Comparison of ENCODE assay signal across 8 cellular contexts in the genomic region with DNA sequence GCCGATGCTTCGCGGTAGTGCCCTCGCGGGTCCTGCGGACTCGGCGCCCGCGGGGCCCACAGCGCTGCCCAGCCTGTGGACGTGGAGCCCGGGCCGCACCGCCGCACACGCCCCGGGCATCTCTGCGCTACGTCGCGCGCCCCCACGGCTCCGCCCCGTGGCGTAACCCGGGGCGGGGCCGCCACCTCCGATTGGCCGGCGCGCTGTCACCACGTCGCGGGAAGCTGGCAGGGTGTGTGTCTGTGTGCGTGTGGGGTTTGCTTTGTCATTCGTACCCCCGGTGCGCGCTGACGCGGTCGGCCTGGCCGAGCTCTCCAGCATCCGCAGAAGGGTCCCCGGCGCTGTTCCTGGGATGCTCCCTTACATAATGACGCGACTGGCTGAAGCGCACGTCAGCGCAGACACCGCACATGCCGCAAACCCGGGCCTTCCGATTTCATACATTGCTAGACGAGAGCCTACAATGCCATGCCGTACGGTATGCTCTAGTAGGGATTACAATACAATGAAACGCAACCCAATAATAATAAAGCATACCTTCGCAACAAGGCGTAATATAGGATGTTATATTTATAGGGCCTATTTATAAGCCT. TPM values are rescaled to one million over a fixed set of nuclear protein-coding genes. Genes with fewer than 3 reads are reported as not detected.
DNase-seq lines count a peak whose midpoint lies in the region; ATAC-seq and TF ChIP-seq lines count a peak whose summit lies in the region.

No MANE protein-coding gene starts in this region.

- H3K27ac ChIP-seq in OCI-LY7 (ENCODE audit: low read depth, low read length, poor library complexity, severe bottlenecking): peak overlapping the region; percentile 57

- H3K9me2 ChIP-seq in OCI-LY7 (ENCODE audit: insufficient read depth, low read length): no peaks in the 10 kb centered on the region

- intact Hi-C loops in OCI-LY7 (cut with micrococcal nuclease; ENCODE audit: unreplicated experiment): loop anchor here (10.0 kb wide), 1 partner anchor 685 kb away; the partner anchor contains the start of gene CLIC4

- H3K4me1 ChIP-seq in OCI-LY7 (ENCODE audit: insufficient read depth, low read length, poor library complexity, severe bottlenecking): peaks cover 39% of the 10 kb centered on the region

- H2AFZ ChIP-seq in OCI-LY7 (ENCODE audit: low read length): peak overlapping the region; percentile 98

- H3K9me3 ChIP-seq in OCI-LY7 (ENCODE audit: low read length): no peaks in the 10 kb centered on the region

- peaks cover 38% of the 10 kb centered on the region; the same call in 1 of the 2 replicates for H3K79me2 ChIP-seq in OCI-LY7 (ENCODE audit: insufficient read depth, low read depth, low read length)

- peak overlapping the region; percentile 95 for H3K4me2 ChIP-seq in OCI-LY7 (ENCODE audit: low read length)

- CTCF ChIA-PET in OCI-LY7 (lab: Charles Lee; ENCODE audit: unreplicated experiment): interaction anchor here (0.9 kb wide), 1 partner anchor 136 kb away, joined by 4 read pairs; no protein-coding TSS in a partner anchor

- DNase-seq in DMS53 (lab: John Stamatoyannopoulos, UW) (peak; percentile 96), OCI-LY7 (ENCODE audit: low spot score) (peak; percentile 89), myocyte (ENCODE audit: low read depth) (peak; percentile 88)
- peak; percentile 88 for DNase-seq in activated T-cell treated with anti-CD3 and anti-CD28 coated beads, Interleukin-2, amount 50 U/mL, for 1 hour
- peak; percentile 70 to 75 for DNase-seq in stimulated activated CD8-positive, alpha-beta memory T cell treated with anti-CD3 and anti-CD28 coated beads, Interleukin-7, amount 100 ng/mL, for 48 hours (ENCODE audit: extremely low read depth in 1 of 2, low read depth in 1 of 2)

- POLR2A ChIA-PET in OCI-LY7 (lab: Charles Lee): interaction anchor here (1.5 kb wide), 1 partner anchor 19 kb away, joined by 4 read pairs; no protein-coding TSS in a partner anchor

- peak overlapping the region; percentile 94 for H3K4me3 ChIP-seq in OCI-LY7 (ENCODE audit: low read depth, low read length, poor library complexity, severe bottlenecking)

- no peaks in the 10 kb centered on the region; the same call in 1 of the 2 replicates for H3K36me3 ChIP-seq in OCI-LY7 (ENCODE audit: insufficient read depth, low read length)

- no peak for TF ChIP-seq CTCF in OCI-LY7 (conservative IDR thresholded peaks at IDR 0.05; ENCODE audit: low read length)

- peak; percentile 63 for ATAC-seq in GM21619 (IDR thresholded peaks at IDR 0.05; ENCODE audit: unreplicated experiment)
- peak; percentile 89 for ATAC-seq in esophagus mucosa

- BruUV-seq in OCI-LY7 (replicated peaks; lab: Mats Ljungman, UMichigan): no TSS peak

- peaks cover 19% of the 10 kb centered on the region for H4K20me1 ChIP-seq in OCI-LY7 (ENCODE audit: insufficient read depth, low read length)

- no peak for TF ChIP-seq RAD21 in Ishikawa (IDR thresholded peaks at IDR 0.05; ENCODE audit: low read depth)

- no peak for TF ChIP-seq EP300 in Ishikawa (IDR thresholded peaks at IDR 0.05; ENCODE audit: borderline replicate concordance)

TF ChIP-seq in Ishikawa, 13 proteins besides CTCF, POLR2A, EP300 and RAD21:
- no peak for TF ChIP-seq NFIC (IDR thresholded peaks at IDR 0.05)
- peak; percentile 73; the same call in 1 of the 2 replicates for TF ChIP-seq TAF1 (IDR thresholded peaks at IDR 0.05; ENCODE audit: low read depth)
- TF ChIP-seq YY1 (IDR thresholded peaks at IDR 0.05; ENCODE audit: low read depth): 0 out of 2 replicates have a peak, but pooled peaks have one; percentile 10
- TF ChIP-seq TEAD4 (IDR thresholded peaks at IDR 0.05): 0 out of 2 replicates have a peak, but pooled peaks have one; percentile 23
- TF ChIP-seq, protein P1, sequence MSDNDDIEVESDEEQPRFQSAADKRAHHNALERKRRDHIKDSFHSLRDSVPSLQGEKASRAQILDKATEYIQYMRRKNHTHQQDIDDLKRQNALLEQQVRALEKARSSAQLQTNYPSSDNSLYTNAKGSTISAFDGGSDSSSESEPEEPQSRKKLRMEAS (IDR thresholded peaks at IDR 0.05): peak; percentile 65
- TF ChIP-seq REST (IDR thresholded peaks at IDR 0.05; ENCODE audit: low read depth): no peak
- peak; percentile 20; the same call in 1 of the 2 replicates for TF ChIP-seq EGR1 (IDR thresholded peaks at IDR 0.05)
- TF ChIP-seq CREB1 (IDR thresholded peaks at IDR 0.05; ENCODE audit: low read depth): peak; percentile 37
- TF ChIP-seq ZBTB7A (IDR thresholded peaks at IDR 0.05; ENCODE audit: low read depth): 0 out of 2 replicates have a peak, but pooled peaks have one; percentile 24

RNA-seq across cellular contexts. Expression of gene MACO1, which starts 0.5 kb away (rescaled TPM):
- 8.8 and 11.8 TPM in 2 replicates for total RNA-seq in OCI-LY7 (2014; rRNA removed; shearing (Covaris generic))
- total RNA-seq in OCI-LY7 (2022) (18.6 and 18.7 TPM in 2 replicates), esophagus mucosa (15.2 TPM), myocyte (27.7 and 31.1 TPM in 2 replicates)
- 14.3 TPM for polyA plus RNA-seq in myocyte (2012)

RNA-seq across cellular contexts. Expression of gene RHCE, which starts 9.5 kb away (rescaled TPM):
- 0.21 and 0.63 TPM in 2 replicates for total RNA-seq in OCI-LY7 (2014; rRNA removed; shearing (Covaris generic))
- not detected in 2 replicates for total RNA-seq in OCI-LY7 (2022)
- total RNA-seq in esophagus mucosa: 0.76 TPM
- total RNA-seq in myocyte: 2.1 and 2.2 TPM in 2 replicates
- polyA plus RNA-seq in myocyte (2012): 1.9 TPM

Comparison
In these comparisons a context has a peak if more than half of its experiments do, and no peak if none do; other contexts are left out.
1. Peak in every context shown above with its lines: DNase-seq, ATAC-seq, H3K4me3 ChIP-seq and H3K27ac ChIP-seq.